ENCODE assay signal across 8 cellular contexts in the genomic region with DNA sequence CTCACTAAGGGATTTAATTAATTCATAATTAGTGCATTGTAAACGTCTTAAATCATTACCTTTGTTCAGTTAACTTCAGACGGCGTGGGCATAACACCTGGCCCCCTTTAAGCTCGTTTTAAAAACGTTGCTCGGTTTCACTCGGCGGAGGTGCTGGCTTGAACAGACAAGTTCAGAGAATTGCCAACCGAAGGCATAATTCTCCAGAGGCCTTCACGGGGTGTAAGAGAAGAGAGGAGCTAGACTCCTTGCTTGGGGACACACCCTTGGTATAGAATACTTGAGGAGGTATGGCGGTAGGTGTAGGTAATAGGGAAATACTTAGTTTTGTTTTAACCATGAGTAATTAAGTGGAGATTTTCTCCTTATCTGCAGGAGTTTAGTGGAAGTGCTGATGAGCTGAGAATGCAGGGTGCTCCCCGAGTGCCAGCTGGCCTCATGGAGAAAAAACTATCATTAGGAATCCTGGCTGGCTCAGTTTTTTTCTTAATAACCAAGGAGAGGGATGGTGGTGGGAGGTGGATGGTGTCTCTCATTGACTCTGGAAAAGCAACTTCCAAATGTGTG. TPM values are rescaled to one million over a fixed set of nuclear protein-coding genes. Genes with fewer than 3 reads are reported as not detected.
A peak's percentile ranks its signal among the peaks of the same experiment; 100 is the strongest.
DNase-seq lines count a peak whose midpoint lies in the region; ATAC-seq and TF ChIP-seq lines count a peak whose summit lies in the region.

No MANE protein-coding gene starts in this region.

- H3K27ac ChIP-seq in left lung (no peak overlapping the region), upper lobe of left lung (no peak overlapping the region)

- H3K9me3 Mint-ChIP-seq in activated T-cell treated with anti-CD3 and anti-CD28 coated beads, Interleukin-2, amount 50 U/mL, for 72 hours = no peaks in the 10 kb centered on the region
- H3K9me3 Mint-ChIP-seq in activated T-cell treated with anti-CD3 and anti-CD28 coated beads, Interleukin-2, amount 50 U/mL, for 4 hours = no peaks in the 10 kb centered on the region

- H3K4me3 ChIP-seq in left lung = peak overlapping the region; percentile 58 to 61
- peak overlapping the region in 3 of 4 donors; percentile 57 to 72 (median 66) for H3K4me3 ChIP-seq in upper lobe of left lung

- intact Hi-C loops in left lung (cut with DNase I) = no loop called here

- H3K27ac Mint-ChIP-seq in activated T-cell treated with anti-CD3 and anti-CD28 coated beads, Interleukin-2, amount 50 U/mL, for 72 hours = no peak overlapping the region

- no peak for TF ChIP-seq POLR2A in upper lobe of left lung (IDR thresholded peaks at IDR 0.05)

- 14 to 39% methylated on average over 12 of the region's 12 CpGs for WGBS in upper lobe of left lung, 2 donors

- peak overlapping the region; percentile 40 to 75 for H3K4me3 Mint-ChIP-seq in activated T-cell treated with anti-CD3 and anti-CD28 coated beads, Interleukin-2, amount 50 U/mL, for 72 hours
- no peak overlapping the region for H3K4me3 Mint-ChIP-seq in activated T-cell treated with anti-CD3 and anti-CD28 coated beads, Interleukin-2, amount 50 U/mL, for 4 hours

- peaks cover 10% of the 10 kb centered on the region for H3K4me1 Mint-ChIP-seq in activated T-cell treated with anti-CD3 and anti-CD28 coated beads, Interleukin-2, amount 50 U/mL, for 72 hours (ENCODE audit: low read depth)
- H3K4me1 Mint-ChIP-seq in activated T-cell treated with anti-CD3 and anti-CD28 coated beads, Interleukin-2, amount 50 U/mL, for 4 hours (ENCODE audit: low read depth) = peaks cover 5% of the 10 kb centered on the region

- H3K9me3 ChIP-seq in left lung (no peaks in the 10 kb centered on the region), upper lobe of left lung (no peaks in the 10 kb centered on the region)

- DNase-seq in activated T-cell treated with anti-CD3 and anti-CD28 coated beads, Interleukin-2, amount 50 U/mL, for 72 hours = no peak
- no peak for DNase-seq in activated T-cell treated with anti-CD3 and anti-CD28 coated beads, Interleukin-2, amount 50 U/mL, for 4 hours
- DNase-seq in astrocyte of the hippocampus (ENCODE audit: low read depth, low spot score) (peak; percentile 44), left lung (no peak), upper lobe of left lung (no peak)

- TF ChIP-seq CTCF in left lung (IDR thresholded peaks at IDR 0.05) (no peak), upper lobe of left lung (IDR thresholded peaks at IDR 0.05) (no peak)

- peaks cover 32% of the 10 kb centered on the region for H3K27me3 Mint-ChIP-seq in activated T-cell treated with anti-CD3 and anti-CD28 coated beads, Interleukin-2, amount 50 U/mL, for 72 hours (ENCODE audit: low read depth)
- H3K27me3 Mint-ChIP-seq in activated T-cell treated with anti-CD3 and anti-CD28 coated beads, Interleukin-2, amount 50 U/mL, for 4 hours (ENCODE audit: low read depth) = peaks cover 44% of the 10 kb centered on the region

- H3K27me3 ChIP-seq in left lung (peaks cover 0 to 36% of the 10 kb centered on the region in 2 donors), upper lobe of left lung (peaks cover 0 to 7% (median 0%) of the 10 kb centered on the region in 4 donors)

- H3K36me3 Mint-ChIP-seq in activated T-cell treated with anti-CD3 and anti-CD28 coated beads, Interleukin-2, amount 50 U/mL, for 72 hours (ENCODE audit: insufficient read depth in 2 of 2) = peaks cover 0 to 3% of the 10 kb centered on the region in 2 donors
- H3K36me3 Mint-ChIP-seq in activated T-cell treated with anti-CD3 and anti-CD28 coated beads, Interleukin-2, amount 50 U/mL, for 4 hours (ENCODE audit: insufficient read depth) = no peaks in the 10 kb centered on the region

- no peak for TF ChIP-seq EP300 in upper lobe of left lung (IDR thresholded peaks at IDR 0.05)

- ATAC-seq in activated T-cell treated with anti-CD3 and anti-CD28 coated beads, Interleukin-2, amount 50 U/mL, for 72 hours (replicated peaks in 1 of 2) = no peak
- no peak for ATAC-seq in activated T-cell treated with anti-CD3 and anti-CD28 coated beads, Interleukin-2, amount 50 U/mL, for 4 hours
- ATAC-seq in left lung (peak; percentile 39), upper lobe of left lung (ENCODE audit: low FRiP score in 2 of 2) (no peak), HG03354 (IDR thresholded peaks at IDR 0.05; ENCODE audit: poor library complexity, severe bottlenecking, unreplicated experiment) (no peak), GM21723 (IDR thresholded peaks at IDR 0.05; ENCODE audit: unreplicated experiment) (no peak)
- no peak for ATAC-seq in activated CD4-positive, CD25-positive, alpha-beta regulatory T cell treated with anti-CD3 and anti-CD28 coated beads, Interleukin-2, amount 50 U/mL, for 24 hours

- H3K36me3 ChIP-seq in left lung = no peaks in the 10 kb centered on the region
- H3K36me3 ChIP-seq in upper lobe of left lung = no peaks in the 10 kb centered on the region

- H3K4me1 ChIP-seq in left lung (no peaks in the 10 kb centered on the region), upper lobe of left lung (peaks cover 0 to 11% (median 0%) of the 10 kb centered on the region in 4 donors)

RNA-seq across cellular contexts. Expression of a gene that starts 0.9 kb away (rescaled TPM):
- total RNA-seq in activated T-cell treated with anti-CD3 and anti-CD28 coated beads, Interleukin-2, amount 50 U/mL, for 72 hours = under 1 TPM in 1 of 2 donors, not detected in 1; 0.09 TPM
- total RNA-seq in activated T-cell treated with anti-CD3 and anti-CD28 coated beads, Interleukin-2, amount 50 U/mL, for 4 hours = not detected
- total RNA-seq in left lung = 10 to 100 TPM in 1 of 2 donors, 1 to 10 TPM in 1; 7.5 to 16.8 TPM
- total RNA-seq in upper lobe of left lung = 10 to 100 TPM in 2 of 6 donors, 1 to 10 TPM in 4; 5.6 to 23.0 (median 9.7) TPM

RNA-seq across cellular contexts. Expression of a gene that starts 59.6 kb away (rescaled TPM):
- not detected for total RNA-seq in activated T-cell treated with anti-CD3 and anti-CD28 coated beads, Interleukin-2, amount 50 U/mL, for 72 hours
- not detected for total RNA-seq in activated T-cell treated with anti-CD3 and anti-CD28 coated beads, Interleukin-2, amount 50 U/mL, for 4 hours
- total RNA-seq in left lung (1 to 10 TPM; 1.3 to 1.8 TPM), upper lobe of left lung (1 to 10 TPM in 2 of 6 donors, under 1 TPM in 2, not detected in 2; 0.20 to 1.1 (median 0.96) TPM)

Comparison
In these comparisons a context has a peak if more than half of its experiments do, and no peak if none do; other contexts are left out.
1. RNA of a gene that starts 0.9 kb away (total RNA-seq): 7.5 to 16.8 TPM in left lung and 5.6 to 23.0 TPM in upper lobe of left lung; 0.09 TPM in activated T-cell treated with anti-CD3 and anti-CD28 coated beads, Interleukin-2, amount 50 U/mL, for 72 hours and not detected in activated T-cell treated with anti-CD3 and anti-CD28 coated beads, Interleukin-2, amount 50 U/mL, for 4 hours; every median in the first group is over 4 times any median in the second.